In the genomic region with DNA sequence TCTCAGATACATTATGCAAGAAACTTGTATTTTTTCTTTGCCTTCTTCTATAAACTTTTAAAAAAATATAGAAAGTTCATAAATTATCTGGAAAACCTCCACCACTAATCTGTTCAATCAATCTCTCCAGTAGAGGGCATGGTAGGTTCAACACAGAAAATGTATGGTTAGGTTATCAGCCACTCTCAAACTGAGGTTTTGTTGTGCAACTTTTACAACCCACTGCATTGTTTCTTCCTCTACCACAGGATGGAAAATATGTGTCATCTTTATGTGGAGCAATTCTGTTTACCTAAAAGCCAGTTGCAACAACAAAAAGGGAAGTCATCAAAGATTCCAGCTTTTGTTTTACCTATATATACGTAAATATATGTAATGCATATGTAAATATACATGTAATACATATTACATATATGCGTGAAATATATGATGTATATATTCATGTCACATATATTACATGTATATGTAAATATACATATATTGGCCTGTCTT, we compare ENCODE assay signal across 1 cellular context.
TF ChIP-seq lines count a peak whose summit lies in the region.

No MANE protein-coding gene starts in this region.

TF ChIP-seq in HEK293, 187 proteins besides CTCF, POLR2A, EP300 and RAD21 (continued from another document):
- TF ChIP-seq, protein P1, sequence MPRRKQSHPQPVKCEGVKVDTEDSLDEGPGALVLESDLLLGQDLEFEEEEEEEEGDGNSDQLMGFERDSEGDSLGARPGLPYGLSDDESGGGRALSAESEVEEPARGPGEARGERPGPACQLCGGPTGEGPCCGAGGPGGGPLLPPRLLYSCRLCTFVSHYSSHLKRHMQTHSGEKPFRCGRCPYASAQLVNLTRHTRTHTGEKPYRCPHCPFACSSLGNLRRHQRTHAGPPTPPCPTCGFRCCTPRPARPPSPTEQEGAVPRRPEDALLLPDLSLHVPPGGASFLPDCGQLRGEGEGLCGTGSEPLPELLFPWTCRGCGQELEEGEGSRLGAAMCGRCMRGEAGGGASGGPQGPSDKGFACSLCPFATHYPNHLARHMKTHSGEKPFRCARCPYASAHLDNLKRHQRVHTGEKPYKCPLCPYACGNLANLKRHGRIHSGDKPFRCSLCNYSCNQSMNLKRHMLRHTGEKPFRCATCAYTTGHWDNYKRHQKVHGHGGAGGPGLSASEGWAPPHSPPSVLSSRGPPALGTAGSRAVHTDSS (tag by site-specific recombination; IDR thresholded peaks at IDR 0.05) = no peak
- peak; percentile 99 for TF ChIP-seq ZNF664 (tag by site-specific recombination; IDR thresholded peaks at IDR 0.05)
- TF ChIP-seq, protein P2, sequence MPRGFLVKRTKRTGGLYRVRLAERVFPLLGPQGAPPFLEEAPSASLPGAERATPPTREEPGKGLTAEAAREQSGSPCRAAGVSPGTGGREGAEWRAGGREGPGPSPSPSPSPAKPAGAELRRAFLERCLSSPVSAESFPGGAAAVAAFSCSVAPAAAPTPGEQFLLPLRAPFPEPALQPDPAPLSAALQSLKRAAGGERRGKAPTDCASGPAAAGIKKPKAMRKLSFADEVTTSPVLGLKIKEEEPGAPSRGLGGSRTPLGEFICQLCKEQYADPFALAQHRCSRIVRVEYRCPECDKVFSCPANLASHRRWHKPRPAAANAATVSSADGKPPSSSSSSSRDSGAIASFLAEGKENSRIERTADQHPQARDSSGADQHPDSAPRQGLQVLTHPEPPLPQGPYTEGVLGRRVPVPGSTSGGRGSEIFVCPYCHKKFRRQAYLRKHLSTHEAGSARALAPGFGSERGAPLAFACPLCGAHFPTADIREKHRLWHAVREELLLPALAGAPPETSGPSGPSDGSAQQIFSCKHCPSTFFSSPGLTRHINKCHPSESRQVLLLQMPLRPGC (tag by site-specific recombination; IDR thresholded peaks at IDR 0.05) = 0 out of 2 replicates have a peak, but pooled peaks have one; percentile 34
- TF ChIP-seq PRDM6 (tag by site-specific recombination; IDR thresholded peaks at IDR 0.05) = peak; percentile 65
- no peak for TF ChIP-seq ZNF23 (tag by site-specific recombination; IDR thresholded peaks at IDR 0.05; ENCODE audit: borderline replicate concordance)
- TF ChIP-seq ZNF600 (tag by site-specific recombination; IDR thresholded peaks at IDR 0.05) = 0 out of 2 replicates have a peak, but pooled peaks have one; percentile 22
- TF ChIP-seq GFI1B (tag by site-specific recombination; IDR thresholded peaks at IDR 0.05) = no peak
